22 cellular contexts compared by ENCODE assay signal in the genomic region with DNA sequence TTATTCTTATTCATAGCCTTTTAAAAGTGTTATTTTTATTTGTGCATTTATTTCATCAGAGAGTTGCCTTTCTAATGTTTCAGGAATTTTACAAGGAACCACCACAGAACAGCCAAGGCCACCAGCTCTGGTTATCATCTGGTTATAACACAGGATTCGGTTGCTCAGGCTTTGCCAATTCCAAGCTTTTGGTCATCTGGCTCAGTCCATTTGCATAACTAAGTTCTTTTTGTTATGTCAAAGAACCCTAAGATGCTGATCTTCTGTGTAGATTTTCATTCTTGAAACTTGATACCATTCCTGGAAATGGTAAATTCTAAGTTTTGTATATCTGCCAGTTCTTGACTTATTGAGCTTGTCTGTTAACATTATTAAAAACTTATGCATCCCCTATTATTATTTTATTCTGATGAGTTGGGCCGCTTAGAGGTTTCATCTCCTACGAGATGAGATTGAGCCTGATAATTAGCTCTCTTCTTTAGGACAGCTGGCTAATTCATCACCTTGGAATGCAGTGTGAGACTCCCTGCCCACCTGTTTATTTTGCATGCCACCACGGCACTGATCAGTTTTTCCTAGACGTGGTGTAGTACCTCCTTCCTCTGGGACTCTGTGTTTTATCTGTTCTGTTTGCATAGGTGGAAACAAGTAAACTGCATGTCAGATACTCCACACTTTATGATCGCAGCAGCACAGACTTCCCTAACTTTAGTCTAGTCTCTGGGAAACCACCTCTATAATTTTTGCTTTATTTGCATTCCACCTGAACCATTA.
DNase-seq lines count a peak whose midpoint lies in the region; TF ChIP-seq lines count a peak whose summit lies in the region.
"Had no signal": no experiment of that assay in that cellular context is flagged by ENCODE, and none has a peak within 500 bp of the region (broad histone marks: within the 10 kb centered on the region; RNA-seq: fewer than 3 reads in every experiment).

No MANE protein-coding gene starts in this region.

- H4K20me1 ChIP-seq in fibroblast of lung (ENCODE audit: control insufficient read depth, extremely low read depth, insufficient read depth, low read length) (no peaks in the 10 kb centered on the region), neural progenitor cell (ENCODE audit: low read depth) (no peaks in the 10 kb centered on the region)
- H4K20me1 ChIP-seq: BLaER1 treated with 17β-estradiol and CSF1 and Interleukin-3, amounts not matched to agents 10 nM and 100 nM had no signal

- no peak overlapping the region for H3K27ac Mint-ChIP-seq in neural progenitor cell
- H3K27ac Mint-ChIP-seq: activated CD4-positive, alpha-beta T cell treated with anti-CD3 and anti-CD28 coated beads, Interleukin-2, amount 10 ng/mL, durations not matched to agents 24 days and 14 days; stimulated activated naive B cell treated with anti-CD40 and anti-IgM and Interleukin-4, amounts not matched to agents 10 μg/mL and 1 μg/mL and 100 μg/mL, for 72 hours; T-helper 2 cell treated with Interferon-gamma antibody and Interleukin-4, amounts not matched to agents 5 μg/mL and 100 μg/mL, for 36 hours had no signal

- peaks cover 5% of the 10 kb centered on the region for H3K27me3 Mint-ChIP-seq in neural progenitor cell (ENCODE audit: insufficient read depth, low read depth)
- H3K27me3 Mint-ChIP-seq: activated CD4-positive, alpha-beta T cell treated with anti-CD3 and anti-CD28 coated beads, Interleukin-2, amount 10 ng/mL, durations not matched to agents 24 days and 14 days; naive thymus-derived CD8-positive, alpha-beta T cell; progenitor cell of endocrine pancreas; stimulated activated naive B cell treated with anti-CD40 and anti-IgM and Interleukin-4, amounts not matched to agents 10 μg/mL and 1 μg/mL and 100 μg/mL, for 72 hours had no signal

- H3K27ac ChIP-seq in fibroblast of lung (ENCODE audit: insufficient read depth, low read length) (no peak overlapping the region), neural progenitor cell (no peak overlapping the region)
- H3K27ac ChIP-seq: ascending aorta; BLaER1 treated with 17β-estradiol and CSF1 and Interleukin-3, amounts not matched to agents 10 nM and 100 nM; esophagus squamous epithelium; tibial nerve had no signal

- peaks cover 6% of the 10 kb centered on the region for H3K36me3 Mint-ChIP-seq in neural progenitor cell

- H3K4me2 ChIP-seq in fibroblast of lung (ENCODE audit: extremely low read depth, insufficient read depth, low read length): no peak overlapping the region
- H3K4me2 ChIP-seq in neural progenitor cell: peak overlapping the region; percentile 40
- H3K4me2 ChIP-seq: BLaER1 treated with 17β-estradiol and CSF1 and Interleukin-3, amounts not matched to agents 10 nM and 100 nM had no signal

- no peaks in the 10 kb centered on the region for H3K9me3 Mint-ChIP-seq in neural progenitor cell
- H3K9me3 Mint-ChIP-seq: T-helper 2 cell treated with Interferon-gamma antibody and Interleukin-4, amounts not matched to agents 5 μg/mL and 100 μg/mL, for 36 hours had no signal

- peaks cover 20% of the 10 kb centered on the region for H3K9me3 ChIP-seq in NT2/D1 (ENCODE audit: insufficient read depth, low read length)
- no peaks in the 10 kb centered on the region for H3K9me3 ChIP-seq in fibroblast of lung (ENCODE audit: control insufficient read depth, insufficient read depth, low read depth, low read length)
- no peaks in the 10 kb centered on the region for H3K9me3 ChIP-seq in neural progenitor cell (ENCODE audit: low read depth)
- H3K9me3 ChIP-seq in MG63: no peaks in the 10 kb centered on the region
- H3K9me3 ChIP-seq: ascending aorta, esophagus squamous epithelium, tibial nerve had no signal

- peaks cover 11% of the 10 kb centered on the region for H3K4me1 Mint-ChIP-seq in neural progenitor cell
- H3K4me1 Mint-ChIP-seq: stimulated activated naive B cell treated with anti-CD40 and anti-IgM and Interleukin-4, amounts not matched to agents 10 μg/mL and 1 μg/mL and 100 μg/mL, for 72 hours had no signal

- H3K4me3 ChIP-seq in H7 (ENCODE audit: insufficient read depth, low read depth, low read length) (no peak overlapping the region), NT2/D1 (ENCODE audit: insufficient read length, low read depth) (no peak overlapping the region), fibroblast of lung (replicated peaks in 1 of 4; ENCODE audit: control extremely low read depth in 1 of 4, insufficient read depth in 1 of 4, low read depth in 3 of 4, low read length in 4 of 4) (no peak overlapping the region), neural progenitor cell (no peak overlapping the region), MG63 (no peak overlapping the region)
- H3K4me3 ChIP-seq: ascending aorta; BLaER1 treated with 17β-estradiol and CSF1 and Interleukin-3, amounts not matched to agents 10 nM and 100 nM; esophagus squamous epithelium; tibial nerve had no signal

- TF ChIP-seq POLR2A in erythroblast (IDR thresholded peaks at IDR 0.05; ENCODE audit: low read length): no peak

- H3K27me3 ChIP-seq in H7 (ENCODE audit: control insufficient read depth, insufficient read depth, low read length) (peaks cover 2% of the 10 kb centered on the region; the same call in 1 of the 2 replicates), NT2/D1 (ENCODE audit: insufficient read depth, insufficient read length) (no peaks in the 10 kb centered on the region), fibroblast of lung (ENCODE audit: control insufficient read depth, insufficient read depth, low read length) (no peaks in the 10 kb centered on the region), neural progenitor cell (no peaks in the 10 kb centered on the region), MG63 (no peaks in the 10 kb centered on the region)
- H3K27me3 ChIP-seq: ascending aorta; BLaER1 treated with 17β-estradiol and CSF1 and Interleukin-3, amounts not matched to agents 10 nM and 100 nM; esophagus squamous epithelium; tibial nerve had no signal

- no peaks in the 10 kb centered on the region for H3K79me2 ChIP-seq in fibroblast of lung (ENCODE audit: control insufficient read depth, insufficient read depth, low read length)
- no peaks in the 10 kb centered on the region for H3K79me2 ChIP-seq in neural progenitor cell (ENCODE audit: low read depth)

- H3K36me3 ChIP-seq in H7 (replicated peaks; ENCODE audit: control insufficient read depth, insufficient read depth, low read length) (no peaks in the 10 kb centered on the region), NT2/D1 (ENCODE audit: insufficient read depth, insufficient read length, low read length) (peaks cover 26% of the 10 kb centered on the region), fibroblast of lung (ENCODE audit: control insufficient read depth, insufficient read depth, low read length) (no peaks in the 10 kb centered on the region), neural progenitor cell (no peaks in the 10 kb centered on the region), MG63 (peaks cover 9% of the 10 kb centered on the region)

- TF ChIP-seq CTCF in fibroblast of lung (conservative IDR thresholded peaks at IDR 0.05 in 1 of 2, IDR thresholded peaks at IDR 0.05 in 1 of 2; ENCODE audit: low read depth in 1 of 2, low read length in 2 of 2) (no peak), neural progenitor cell (IDR thresholded peaks at IDR 0.05) (no peak)

- peaks cover 11% of the 10 kb centered on the region for H3F3A ChIP-seq in neural progenitor cell (ENCODE audit: low read depth)

- H2AFZ ChIP-seq in fibroblast of lung (ENCODE audit: low read length): no peak overlapping the region
- H2AFZ ChIP-seq in neural progenitor cell (replicated peaks): no peak overlapping the region

- H3K4me3 Mint-ChIP-seq in neural progenitor cell: no peak overlapping the region
- H3K4me3 Mint-ChIP-seq: activated CD4-positive, alpha-beta T cell treated with anti-CD3 and anti-CD28 coated beads, Interleukin-2, amount 10 ng/mL, durations not matched to agents 24 days and 14 days; naive thymus-derived CD8-positive, alpha-beta T cell; stimulated activated naive B cell treated with anti-CD40 and anti-IgM and Interleukin-4, amounts not matched to agents 10 μg/mL and 1 μg/mL and 100 μg/mL, for 72 hours; T-helper 2 cell treated with Interferon-gamma antibody and Interleukin-4, amounts not matched to agents 5 μg/mL and 100 μg/mL, for 36 hours had no signal

- H3K4me1 ChIP-seq in NT2/D1 (ENCODE audit: insufficient read depth, insufficient read length): peaks cover 19% of the 10 kb centered on the region
- H3K4me1 ChIP-seq in fibroblast of lung (ENCODE audit: control insufficient read depth, extremely low read depth, insufficient read depth, low read length): no peaks in the 10 kb centered on the region
- peaks cover 34% of the 10 kb centered on the region for H3K4me1 ChIP-seq in neural progenitor cell

- DNase-seq in H7 (peak; percentile 46), NT2/D1 (ENCODE audit: low read depth, low spot score) (peak; percentile 61), fibroblast of lung (ENCODE audit: low read depth in 2 of 2) (peak; percentile 40 to 60), neural progenitor cell (ENCODE audit: low spot score) (no peak), erythroblast (lab: John Stamatoyannopoulos, UW) (no peak), NCI-H2196 (lab: John Stamatoyannopoulos, UW; ENCODE audit: unreplicated experiment) (no peak), MG63 (no peak)
- DNase-seq: activated CD4-positive, alpha-beta T cell treated with anti-CD3 and anti-CD28 coated beads, Interleukin-2, amount 10 ng/mL, durations not matched to agents 24 days and 14 days; activated CD8-positive, alpha-beta memory T cell treated with anti-CD3 and anti-CD28 coated beads, Interleukin-2, amount 50 U/mL, for 48 hours; activated naive CD4-positive, alpha-beta T cell; DMS 273 treated with DMSO at 0.1 percent for 48 hours; esophagus squamous epithelium; KBM-7; naive thymus-derived CD8-positive, alpha-beta T cell; NCI-H2171 treated with DMSO at 0.1 percent for 48 hours; SIG-M5; stimulated activated naive B cell treated with anti-CD40 and anti-IgM and Interleukin-4, amounts not matched to agents 10 μg/mL and 1 μg/mL and 100 μg/mL, for 72 hours had no signal

- H3K9ac ChIP-seq in NT2/D1 (ENCODE audit: insufficient read length, low read depth): no peak overlapping the region
- H3K9ac ChIP-seq in fibroblast of lung (ENCODE audit: insufficient read depth, low read length): no peak overlapping the region
- no peak overlapping the region for H3K9ac ChIP-seq in neural progenitor cell
- H3K9ac ChIP-seq: BLaER1 treated with 17β-estradiol and CSF1 and Interleukin-3, amounts not matched to agents 10 nM and 100 nM had no signal

Comparison
In these comparisons a context has a peak if more than half of its experiments do, and no peak if none do; other contexts are left out.
1. DNase-seq: peak in H7 (single experiment), NT2/D1 (single experiment) and fibroblast of lung (2 of 2); none in neural progenitor cell (single experiment), erythroblast (0 of 2), NCI-H2196 (single experiment) and MG63 (single experiment).